Comparison of ENCODE assay signal across 15 cellular contexts in the genomic region with DNA sequence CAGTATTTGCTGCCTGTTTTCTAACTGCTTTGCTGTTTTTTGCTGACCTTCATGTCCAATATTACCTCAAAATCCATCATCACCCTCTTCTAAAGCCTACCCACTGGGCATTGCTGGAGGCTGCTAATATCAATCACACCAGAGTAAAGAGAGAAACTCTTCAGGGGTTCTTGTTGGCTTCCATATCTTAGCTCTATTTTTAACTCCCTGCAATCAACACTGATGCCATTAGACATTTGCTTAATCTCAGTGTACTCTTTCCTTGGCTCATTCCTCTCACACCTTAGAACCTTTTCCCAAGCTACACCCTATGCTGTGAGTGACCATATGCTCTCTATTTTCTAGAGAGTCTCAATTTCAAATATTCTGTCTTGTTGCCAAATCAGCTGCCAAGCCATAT.
"Had no signal": no experiment of that assay in that cellular context is flagged by ENCODE, and none has a peak within 500 bp of the region (broad histone marks: within the 10 kb centered on the region; RNA-seq: fewer than 3 reads in every experiment).

No MANE protein-coding gene starts in this region.

- H3K27me3 Mint-ChIP-seq: activated CD4-positive, alpha-beta memory T cell treated with anti-CD3 and anti-CD28 coated beads for 36 hours had no signal

- H3K4me3 ChIP-seq: dorsolateral prefrontal cortex, hepatocyte, tibial artery, uterus had no signal

- H3K27ac Mint-ChIP-seq: activated CD4-positive, alpha-beta memory T cell treated with anti-CD3 and anti-CD28 coated beads for 36 hours; activated CD8-positive, alpha-beta memory T cell treated with anti-CD3 and anti-CD28 coated beads, Interleukin-2, amount 10 ng/mL, durations not matched to agents 7 days and 5 days; activated naive CD8-positive, alpha-beta T cell; nephron progenitor cell had no signal

- H3K4me1 ChIP-seq: tibial artery, uterus had no signal

- H3K9me3 ChIP-seq: uterus had no signal

- H3K27ac ChIP-seq: hepatocyte, tibial artery, uterus, WERI-Rb-1 had no signal

- H3K36me3 ChIP-seq: tibial artery, uterus, WERI-Rb-1 had no signal

- ATAC-seq: activated CD8-positive, alpha-beta memory T cell treated with anti-CD3 and anti-CD28 coated beads, Interleukin-2, amount 10 ng/mL, durations not matched to agents 7 days and 5 days; left colon had no signal

- DNase-seq: activated CD4-positive, alpha-beta memory T cell treated with anti-CD3 and anti-CD28 coated beads for 36 hours; activated CD8-positive, alpha-beta memory T cell treated with anti-CD3 and anti-CD28 coated beads, Interleukin-2, amount 10 ng/mL, durations not matched to agents 7 days and 5 days; left colon; midbrain; nephron progenitor cell; occipital lobe; retina; stimulated activated CD4-positive, alpha-beta T cell treated with anti-CD3 and anti-CD28 coated beads, Interleukin-2, amount 100 ng/mL, for 24 hours; stimulated activated naive CD4-positive, alpha-beta T cell treated with Interleukin-2 at 50 U/mL for 16 hours; tibial artery; uterus; WERI-Rb-1 had no signal

- H3K27me3 ChIP-seq: dorsolateral prefrontal cortex, hepatocyte, tibial artery, uterus had no signal

- H3K4me3 Mint-ChIP-seq: activated CD4-positive, alpha-beta memory T cell treated with anti-CD3 and anti-CD28 coated beads for 36 hours; activated CD8-positive, alpha-beta memory T cell treated with anti-CD3 and anti-CD28 coated beads, Interleukin-2, amount 10 ng/mL, durations not matched to agents 7 days and 5 days; activated naive CD8-positive, alpha-beta T cell; nephron progenitor cell had no signal
